Comparison of ENCODE assay signal across 15 cellular contexts in genomic region chr2:1727101-1727771, GRCh38. TPM values are rescaled to one million over a fixed set of nuclear protein-coding genes. Genes with fewer than 3 reads are reported as not detected.
DNase-seq lines count a peak whose midpoint lies in the region; ATAC-seq and TF ChIP-seq lines count a peak whose summit lies in the region.
"Had no signal": no experiment of that assay in that cellular context is flagged by ENCODE, and none has a peak within 500 bp of the region (broad histone marks: within the 10 kb centered on the region; RNA-seq: fewer than 3 reads in every experiment).

No MANE protein-coding gene starts in this region.

- H3K9me3 Mint-ChIP-seq in GM23338: no peaks in the 10 kb centered on the region
- H3K9me3 Mint-ChIP-seq: memory B cell; stimulated activated naive CD8-positive, alpha-beta T cell treated with anti-CD3 and anti-CD28 coated beads, Interleukin-15, Interleukin-2, amounts not matched to agents 100 ng/mL and 50 ng/mL, for 24 hours had no signal

- no peak overlapping the region for H2BK120ac ChIP-seq in neuronal stem cell (ENCODE audit: low read depth, low read length)

- H3K36me3 ChIP-seq in GM23338 (ENCODE audit: insufficient read depth): no peaks in the 10 kb centered on the region
- H3K36me3 ChIP-seq in neuronal stem cell (replicated peaks in 1 of 2; ENCODE audit: control insufficient read depth in 2 of 2, insufficient read depth in 2 of 2, low read length in 2 of 2): no peaks in the 10 kb centered on the region
- H3K36me3 ChIP-seq in SJCRH30: peaks cover 7% of the 10 kb centered on the region
- H3K36me3 ChIP-seq: HAP-1 had no signal

- no peak overlapping the region for H3K4me3 Mint-ChIP-seq in GM23338
- H3K4me3 Mint-ChIP-seq: activated naive CD8-positive, alpha-beta T cell; memory B cell; stimulated activated naive CD8-positive, alpha-beta T cell treated with anti-CD3 and anti-CD28 coated beads, Interleukin-15, Interleukin-2, amounts not matched to agents 100 ng/mL and 50 ng/mL, for 24 hours had no signal

- no peaks in the 10 kb centered on the region for H3K27me3 Mint-ChIP-seq in GM23338 (ENCODE audit: insufficient read depth, low read depth, poor library complexity)
- H3K27me3 Mint-ChIP-seq: activated naive CD8-positive, alpha-beta T cell; memory B cell; stimulated activated naive CD8-positive, alpha-beta T cell treated with anti-CD3 and anti-CD28 coated beads, Interleukin-15, Interleukin-2, amounts not matched to agents 100 ng/mL and 50 ng/mL, for 24 hours had no signal

- no peak overlapping the region for H3K18ac ChIP-seq in neuronal stem cell (ENCODE audit: low read length)

- no peak overlapping the region for H3K14ac ChIP-seq in neuronal stem cell (ENCODE audit: low read length)

- H3K9me3 ChIP-seq in neuronal stem cell (replicated peaks in 1 of 2; ENCODE audit: control insufficient read depth in 2 of 2, insufficient read depth in 1 of 2, low read depth in 1 of 2, low read length in 2 of 2): no peaks in the 10 kb centered on the region
- no peaks in the 10 kb centered on the region for H3K9me3 ChIP-seq in SJCRH30 (replicated peaks)
- H3K9me3 ChIP-seq: HAP-1 had no signal

- H3K27ac ChIP-seq in GM23338 (ENCODE audit: low read depth) (no peak overlapping the region), neuronal stem cell (replicated peaks; ENCODE audit: low read length) (no peak overlapping the region), SJCRH30 (no peak overlapping the region)
- H3K27ac ChIP-seq: C4-2B had no signal

- DNase-seq in GM23338 (ENCODE audit: low spot score) (no peak), RPMI7951 (ENCODE audit: low read depth) (peak; percentile 80), fibroblast of peridontal ligament (ENCODE audit: extremely low read depth) (peak; percentile 60), neuronal stem cell (ENCODE audit: low spot score) (no peak), HuH-7.5 (ENCODE audit: low spot score) (no peak), NCI-H524 (lab: John Stamatoyannopoulos, UW) (no peak), SJCRH30 (no peak), D341Med (ENCODE audit: low spot score) (no peak)
- DNase-seq: NCI-H146, OCI-M1 had no signal

- H2BK5ac ChIP-seq in neuronal stem cell (ENCODE audit: low read length): no peak overlapping the region

- H3K4ac ChIP-seq in neuronal stem cell (ENCODE audit: low read length): no peak overlapping the region

- no peak overlapping the region for H4K8ac ChIP-seq in neuronal stem cell (ENCODE audit: low read depth, low read length)

- no peak overlapping the region for H3K4me3 ChIP-seq in GM23338
- peak overlapping the region in 1 of 2 donors; percentile 11 for H3K4me3 ChIP-seq in neuronal stem cell (ENCODE audit: low read length in 2 of 2)
- H3K4me3 ChIP-seq in SJCRH30: no peak overlapping the region
- H3K4me3 ChIP-seq: HAP-1 had no signal

- 0 out of 2 replicates have a peak, but pooled peaks cover 9% of the 10 kb centered on the region for H3F3A ChIP-seq in GM23338 (replicated peaks; ENCODE audit: low read depth)

- H3K9me2 ChIP-seq in GM23338 (ENCODE audit: insufficient read depth): 0 out of 2 replicates have a peak, but pooled peaks cover 8% of the 10 kb centered on the region

- H3K79me1 ChIP-seq in neuronal stem cell (ENCODE audit: low read depth, low read length): peaks cover 12% of the 10 kb centered on the region

- H2AFZ ChIP-seq in GM23338 (no peak overlapping the region), neuronal stem cell (ENCODE audit: low read length) (no peak overlapping the region)

- H4K20me1 ChIP-seq in GM23338 (replicated peaks; ENCODE audit: insufficient read depth): peaks cover 23% of the 10 kb centered on the region; the same call in 1 of the 2 replicates

- peaks cover 94% of the 10 kb centered on the region for H3K79me2 ChIP-seq in GM23338 (replicated peaks; ENCODE audit: insufficient read depth)

- peaks cover 13% of the 10 kb centered on the region; the same call in 1 of the 3 replicates for H3K36me3 Mint-ChIP-seq in GM23338 (ENCODE audit: low read depth)
- H3K36me3 Mint-ChIP-seq: activated naive CD8-positive, alpha-beta T cell; memory B cell had no signal

- no CpG with 5 or more reads among the region's 22 CpGs for WGBS in neuronal stem cell (ENCODE audit: extremely low coverage in 2 of 2, insufficient read length in 2 of 2, insufficient replicate concordance in 1 of 2), 2 donors

- peak overlapping the region; percentile 24; the same call in 1 of the 2 replicates for H3K27ac Mint-ChIP-seq in GM23338
- H3K27ac Mint-ChIP-seq: activated naive CD8-positive, alpha-beta T cell; memory B cell; stimulated activated naive CD8-positive, alpha-beta T cell treated with anti-CD3 and anti-CD28 coated beads, Interleukin-15, Interleukin-2, amounts not matched to agents 100 ng/mL and 50 ng/mL, for 24 hours had no signal

- H2AK5ac ChIP-seq in neuronal stem cell (ENCODE audit: low read depth, low read length): no peak overlapping the region

- TF ChIP-seq CTCF in GM23338 (conservative IDR thresholded peaks at IDR 0.05; ENCODE audit: low read depth in 2 of 2): no peak

- no peak overlapping the region for H3K9ac ChIP-seq in neuronal stem cell (ENCODE audit: low read depth, low read length, poor library complexity)

- H3K4me2 ChIP-seq in GM23338 (no peak overlapping the region), neuronal stem cell (ENCODE audit: insufficient read depth, low read length, poor library complexity, severe bottlenecking) (no peak overlapping the region)

- no peak for ATAC-seq in GM23338

- peak overlapping the region; percentile 35 for H3K23ac ChIP-seq in neuronal stem cell (ENCODE audit: low read depth, low read length, poor library complexity)

- H2BK15ac ChIP-seq in neuronal stem cell (ENCODE audit: low read length): no peak overlapping the region

- no peak overlapping the region for H2BK12ac ChIP-seq in neuronal stem cell (ENCODE audit: low read length)

- no peak overlapping the region for H4K91ac ChIP-seq in neuronal stem cell (ENCODE audit: low read depth, low read length, poor library complexity)

- H3K27me3 ChIP-seq in GM23338 (ENCODE audit: insufficient read depth): no peaks in the 10 kb centered on the region
- H3K27me3 ChIP-seq in neuronal stem cell (ENCODE audit: control insufficient read depth in 3 of 3, insufficient read depth in 3 of 3, low read depth in 1 of 3, low read length in 3 of 3): no peaks in the 10 kb centered on the region
- no peaks in the 10 kb centered on the region for H3K27me3 ChIP-seq in SJCRH30

- peaks cover 37% of the 10 kb centered on the region for H3K4me1 ChIP-seq in GM23338 (ENCODE audit: insufficient read depth)
- H3K4me1 ChIP-seq in neuronal stem cell (ENCODE audit: control insufficient read depth in 2 of 2, insufficient read depth in 1 of 2, low read depth in 1 of 2, low read length in 2 of 2): peaks cover 13 to 40% of the 10 kb centered on the region in 2 donors
- peaks cover 59% of the 10 kb centered on the region for H3K4me1 ChIP-seq in SJCRH30
- H3K4me1 ChIP-seq: HAP-1 had no signal

- H3K4me1 Mint-ChIP-seq in GM23338: peaks cover 54% of the 10 kb centered on the region
- H3K4me1 Mint-ChIP-seq: memory B cell had no signal

TF ChIP-seq in GM23338, 12 proteins besides CTCF, POLR2A, EP300 and RAD21 (continues in another document):
- no peak for TF ChIP-seq POLR2AphosphoS5 (IDR thresholded peaks at IDR 0.05; ENCODE audit: low read depth)
- no peak for TF ChIP-seq ZNF331 (CRISPR knock-in tag; IDR thresholded peaks at IDR 0.05; ENCODE audit: low read depth)
- no peak for TF ChIP-seq CREB1 (CRISPR knock-in tag; IDR thresholded peaks at IDR 0.05; ENCODE audit: low read depth)
- no peak for TF ChIP-seq REST (IDR thresholded peaks at IDR 0.05; ENCODE audit: unreplicated experiment)
- no peak for TF ChIP-seq ZNF114 (CRISPR knock-in tag; IDR thresholded peaks at IDR 0.05)
- no peak for TF ChIP-seq EZH2 (IDR thresholded peaks at IDR 0.05; ENCODE audit: low read depth, unreplicated experiment)
- TF ChIP-seq JUNB (IDR thresholded peaks at IDR 0.05; ENCODE audit: unreplicated experiment): no peak

RNA-seq across cellular contexts. Expression of gene PXDN, which starts 17.1 kb away (rescaled TPM):
- total RNA-seq in GM23338 (2014; rRNA removed; shearing (Covaris generic)): 216 and 225 TPM in 2 replicates
- 38.5 and 42.2 TPM in 2 replicates for polyA plus RNA-seq in GM23338 (2016; fragmentation: Nextera tagmentation; extraction: Ambion mirVana)
- total RNA-seq in RPMI7951 (2014; rRNA removed; shearing (Covaris generic)): 272 and 304 TPM in 2 replicates
- 105 TPM for polyA plus RNA-seq in neuronal stem cell (2013, experiment 1 of 2)
- 108 TPM for polyA plus RNA-seq in neuronal stem cell (2013, experiment 2 of 2)
- 312 and 322 TPM in 2 replicates for total RNA-seq in SJCRH30 (2014; rRNA removed; shearing (Covaris generic))

Comparison
In these comparisons a context has a peak if more than half of its experiments do, and no peak if none do; other contexts are left out.
1. DNase-seq: peak in RPMI7951 (single experiment) and fibroblast of peridontal ligament (single experiment); none in GM23338 (single experiment), neuronal stem cell (single experiment), HuH-7.5 (single experiment), NCI-H524 (0 of 2), SJCRH30 (0 of 2) and D341Med (single experiment).